In genomic region chr10:12067336-12067735, GRCh38 we compare ENCODE assay signal across 10 cellular contexts. TPM values are rescaled to one million over a fixed set of nuclear protein-coding genes. Genes with fewer than 3 reads are reported as not detected.
DNase-seq lines count a peak whose midpoint lies in the region; ATAC-seq and TF ChIP-seq lines count a peak whose summit lies in the region.
"Had no signal": no experiment of that assay in that cellular context is flagged by ENCODE, and none has a peak within 500 bp of the region (broad histone marks: within the 10 kb centered on the region; RNA-seq: fewer than 3 reads in every experiment).

No MANE protein-coding gene starts in this region.

- H3K9me3 ChIP-seq in ascending aorta, result no peaks in the 10 kb centered on the region

- H3K27me3 Mint-ChIP-seq in WTC11 (ENCODE audit: low read depth), result no peaks in the 10 kb centered on the region

- ATAC-seq in WTC11 (no peak), foreskin keratinocyte (peak; percentile 74), left ventricle myocardium superior (no peak), GM18511 (IDR thresholded peaks at IDR 0.05; ENCODE audit: unreplicated experiment) (no peak), sciatic nerve (no peak)

- POLR2A ChIA-PET in WTC11 (lab: Charles Lee), result no interaction called here

- intact Hi-C loops in left ventricle myocardium superior (cut with micrococcal nuclease) (no loop called here), ascending aorta (cut with DNase I) (loop anchor here (5.0 to 10.0 kb wide), 2 partner anchors 455 to 1037 kb away; partner anchors contain the start of genes OPTN and USP6NL), sciatic nerve (cut with DNase I) (no loop called here)

- TF ChIP-seq CTCF in WTC11 (IDR thresholded peaks at IDR 0.05), result no peak
- no peak for TF ChIP-seq CTCF in foreskin keratinocyte (conservative IDR thresholded peaks at IDR 0.05)
- no peak for TF ChIP-seq CTCF in ascending aorta (IDR thresholded peaks at IDR 0.05)

- H3K4me3 ChIP-seq in ascending aorta, result no peak overlapping the region

- CTCF ChIA-PET in WTC11 (lab: Charles Lee), result interaction anchor here (0.7 kb wide), 1 partner anchor 12 kb away, joined by 3 read pairs; no protein-coding TSS in a partner anchor

- H3K27ac Mint-ChIP-seq in WTC11, result peak overlapping the region; percentile 78; the same call in 1 of the 2 replicates

- no peaks in the 10 kb centered on the region for H3K36me3 ChIP-seq in ascending aorta

- H3K27ac ChIP-seq in foreskin keratinocyte (no peak overlapping the region), ascending aorta (no peak overlapping the region)

- H3K36me3 Mint-ChIP-seq in WTC11, result no peaks in the 10 kb centered on the region

- H3K4me1 Mint-ChIP-seq in WTC11, result peaks cover 30% of the 10 kb centered on the region

- DNase-seq in ACHN (peak; percentile 78), GM04503 (ENCODE audit: low read depth) (peak; percentile 43), WTC11 (ENCODE audit: low spot score) (no peak), foreskin keratinocyte (peak; percentile 81 to 93), left ventricle myocardium superior (no peak), ascending aorta (ENCODE audit: low spot score in 2 of 2) (no peak), sciatic nerve (ENCODE audit: low spot score) (no peak)
- DNase-seq: hippocampal formation, SHP77 treated with DMSO at 0.1 percent for 48 hours had no signal

- H3K4me1 ChIP-seq in foreskin keratinocyte, result peaks cover 5% of the 10 kb centered on the region
- H3K4me1 ChIP-seq in ascending aorta, result peaks cover 0 to 3% of the 10 kb centered on the region in 2 donors

- in situ Hi-C loops in ACHN (cut with HindIII; ENCODE audit: low pct_ligation_motif_present, low pct_unique_long_range_greater_than_20kb, low sequenced_read_pairs), result no loop called here

- H3K9me3 Mint-ChIP-seq in WTC11, result no peaks in the 10 kb centered on the region

- H3K4me3 Mint-ChIP-seq in WTC11, result no peak overlapping the region

- H3K27me3 ChIP-seq in foreskin keratinocyte, result no peaks in the 10 kb centered on the region
- H3K27me3 ChIP-seq in ascending aorta, result no peaks in the 10 kb centered on the region

TF ChIP-seq in WTC11, 78 proteins besides CTCF, POLR2A, EP300 and RAD21:
- TF ChIP-seq ZNF317 (CRISPR knock-in tag; IDR thresholded peaks at IDR 0.05; ENCODE audit: borderline replicate concordance, low read depth) (no peak), NR3C1 (CRISPR knock-in tag; conservative IDR thresholded peaks at IDR 0.05; ENCODE audit: low read depth) (no peak), ATF6 (CRISPR knock-in tag; IDR thresholded peaks at IDR 0.05) (no peak), ARID4B (CRISPR knock-in tag; IDR thresholded peaks at IDR 0.05; ENCODE audit: borderline replicate concordance) (no peak)
TF ChIP-seq in WTC11: peak in this region for 0.

RNA-seq across cellular contexts. Expression of gene DHTKD1, which starts 1.4 kb away (rescaled TPM):
- total RNA-seq in WTC11 (2021), result 57.9 to 70.6 TPM (median 66.3 TPM) in 3 replicates
- 25.8 and 28.4 TPM in 2 replicates for total RNA-seq in foreskin keratinocyte
- polyA plus RNA-seq in foreskin keratinocyte, result 7.2 and 8.4 TPM in 2 replicates
- 22.2 TPM for total RNA-seq in left ventricle myocardium superior
- 12.6 TPM for total RNA-seq in ascending aorta
- total RNA-seq in sciatic nerve, result 25.3 TPM

RNA-seq across cellular contexts. Expression of gene UPF2, which starts 24.7 kb away (rescaled TPM):
- total RNA-seq in WTC11 (2021), result 24.3 to 26.0 TPM (median 25.6 TPM) in 3 replicates
- total RNA-seq in foreskin keratinocyte, result 20.5 and 22.0 TPM in 2 replicates
- 8.9 and 9.5 TPM in 2 replicates for polyA plus RNA-seq in foreskin keratinocyte
- total RNA-seq in left ventricle myocardium superior, result 19.7 TPM
- total RNA-seq in ascending aorta, result 7.9 TPM
- total RNA-seq in sciatic nerve, result 29.4 TPM

Comparison
In these comparisons a context has a peak if more than half of its experiments do, and no peak if none do; other contexts are left out.
1. DNase-seq: peak in ACHN (single experiment), GM04503 (single experiment) and foreskin keratinocyte (2 of 2); none in WTC11 (single experiment), left ventricle myocardium superior (single experiment), ascending aorta (0 of 2) and sciatic nerve (single experiment).